ENCODE assay signal across 19 cellular contexts in genomic region chr19:55171440-55171839, GRCh38. TPM values are rescaled to one million over a fixed set of nuclear protein-coding genes. Genes with fewer than 3 reads are reported as not detected.
DNase-seq lines count a peak whose midpoint lies in the region; ATAC-seq and TF ChIP-seq lines count a peak whose summit lies in the region.
"Had no signal": no experiment of that assay in that cellular context is flagged by ENCODE, and none has a peak within 500 bp of the region (broad histone marks: within the 10 kb centered on the region; RNA-seq: fewer than 3 reads in every experiment).

No MANE protein-coding gene starts in this region.

- CTCF ChIA-PET in Caco-2 (lab: Charles Lee) = interaction anchor here (1.3 kb wide), 1 partner anchor 11 kb away, joined by 3 read pairs; no protein-coding TSS in a partner anchor

- no peak for DNase-seq in Caco-2
- no peak for DNase-seq in GM23338 (ENCODE audit: low spot score)
- no peak for DNase-seq in central memory CD8-positive, alpha-beta T cell (ENCODE audit: low spot score in 2 of 2)
- DNase-seq in H7 = no peak
- DNase-seq in activated CD4-positive, alpha-beta T cell treated with anti-CD3 and anti-CD28 coated beads for 48 hours = no peak
- DNase-seq: CD4-positive, CD25-positive, alpha-beta regulatory T cell; DMS153; IMR-90; NCI-H1694; NCI-H2081 treated with DMSO at 0.1 percent for 48 hours; NCI-H446; NCI-H526; OCI-M1; Right ventricle myocardium superior had no signal

- intact Hi-C loops in Caco-2 (cut with micrococcal nuclease; ENCODE audit: unreplicated experiment) = loop anchor here (5.0 kb wide), 1 partner anchor 36 kb away; the partner anchor contains the start of gene PTPRH

- no peak overlapping the region for H3K27ac Mint-ChIP-seq in Caco-2 (ENCODE audit: unreplicated experiment)
- no peak overlapping the region for H3K27ac Mint-ChIP-seq in GM23338
- H3K27ac Mint-ChIP-seq in central memory CD8-positive, alpha-beta T cell (ENCODE audit: low read depth) = peak overlapping the region; percentile 42
- H3K27ac Mint-ChIP-seq in nephron = no peak overlapping the region
- H3K27ac Mint-ChIP-seq: CD4-positive, CD25-positive, alpha-beta regulatory T cell had no signal

- peak overlapping the region; percentile 2 for H3K4me3 Mint-ChIP-seq in Caco-2 (ENCODE audit: unreplicated experiment)
- peak overlapping the region; percentile 10; the same call in 1 of the 3 replicates for H3K4me3 Mint-ChIP-seq in GM23338
- peak overlapping the region; percentile 9 for H3K4me3 Mint-ChIP-seq in central memory CD8-positive, alpha-beta T cell
- peak overlapping the region; percentile 11 to 80 (median 48) for H3K4me3 Mint-ChIP-seq in nephron

- peaks cover 15% of the 10 kb centered on the region; the same call in 1 of the 2 replicates for H3F3A ChIP-seq in GM23338 (replicated peaks; ENCODE audit: low read depth)

- H3K4me1 ChIP-seq in Caco-2 = no peaks in the 10 kb centered on the region
- H3K4me1 ChIP-seq in GM23338 (ENCODE audit: insufficient read depth) = peaks cover 9% of the 10 kb centered on the region; the same call in 1 of the 2 replicates

- no peak overlapping the region for H2AFZ ChIP-seq in GM23338

- POLR2A ChIA-PET in Caco-2 (lab: Charles Lee) = no interaction called here

- no peak overlapping the region for H3K4me2 ChIP-seq in GM23338

- ATAC-seq in GM23338 (no peak), HG03342 (IDR thresholded peaks at IDR 0.05; ENCODE audit: unreplicated experiment) (no peak)
- no peak for ATAC-seq in central memory CD8-positive, alpha-beta T cell (replicated peaks; ENCODE audit: extremely low read depth, poor library complexity, severe bottlenecking)

- no peaks in the 10 kb centered on the region for H3K27me3 ChIP-seq in Caco-2 (replicated peaks; ENCODE audit: control insufficient read depth, insufficient read depth, low read length)
- H3K27me3 ChIP-seq in GM23338 (ENCODE audit: insufficient read depth) = peaks cover 64% of the 10 kb centered on the region
- peaks cover 61% of the 10 kb centered on the region for H3K27me3 ChIP-seq in H7 (ENCODE audit: control insufficient read depth, insufficient read depth, low read length)

- no peaks in the 10 kb centered on the region for H3K9me3 Mint-ChIP-seq in Caco-2 (ENCODE audit: unreplicated experiment)
- H3K9me3 Mint-ChIP-seq in GM23338 = peaks cover 6% of the 10 kb centered on the region; the same call in 2 of the 3 replicates
- no peaks in the 10 kb centered on the region for H3K9me3 Mint-ChIP-seq in central memory CD8-positive, alpha-beta T cell
- H3K9me3 Mint-ChIP-seq in nephron = peaks cover 3% of the 10 kb centered on the region

- no peak overlapping the region for H3K4me3 ChIP-seq in Caco-2 (ENCODE audit: low read depth, low read length)
- H3K4me3 ChIP-seq in GM23338 = no peak overlapping the region
- no peak overlapping the region for H3K4me3 ChIP-seq in H7 (ENCODE audit: insufficient read depth, low read depth, low read length)
- H3K4me3 ChIP-seq: HAP-1 had no signal

- TF ChIP-seq CTCF in Caco-2 (IDR thresholded peaks at IDR 0.05; ENCODE audit: insufficient read depth in 1 of 2, low read depth in 1 of 2, low read length in 1 of 2, severe bottlenecking in 1 of 2, unreplicated experiment in 1 of 2) = no peak
- TF ChIP-seq CTCF in GM23338 (conservative IDR thresholded peaks at IDR 0.05; ENCODE audit: low read depth in 2 of 2) = no peak
- TF ChIP-seq CTCF in nephron (IDR thresholded peaks at IDR 0.05; ENCODE audit: unreplicated experiment in 3 of 3) = no peak

- H3K36me3 ChIP-seq in Caco-2 (ENCODE audit: control insufficient read depth, insufficient read depth, low read length) (no peaks in the 10 kb centered on the region), GM23338 (ENCODE audit: insufficient read depth) (no peaks in the 10 kb centered on the region), H7 (replicated peaks; ENCODE audit: control insufficient read depth, insufficient read depth, low read length) (no peaks in the 10 kb centered on the region)
- H3K36me3 ChIP-seq: HAP-1 had no signal

- H4K20me1 ChIP-seq in GM23338 (replicated peaks; ENCODE audit: insufficient read depth) = no peaks in the 10 kb centered on the region

- no peaks in the 10 kb centered on the region for H3K9me3 ChIP-seq in Caco-2
- H3K9me3 ChIP-seq: HAP-1 had no signal

- H3K4me1 Mint-ChIP-seq in Caco-2 (ENCODE audit: low read depth, unreplicated experiment) (peaks cover 8% of the 10 kb centered on the region), GM23338 (peaks cover 21% of the 10 kb centered on the region; the same call in 2 of the 3 replicates), nephron (peaks cover 7% of the 10 kb centered on the region)
- H3K4me1 Mint-ChIP-seq in central memory CD8-positive, alpha-beta T cell = peaks cover 30% of the 10 kb centered on the region

- no peak overlapping the region for H3K27ac ChIP-seq in GM23338 (ENCODE audit: low read depth)

- 0 out of 2 replicates have a peak, but pooled peaks cover 3% of the 10 kb centered on the region for H3K9me2 ChIP-seq in GM23338 (ENCODE audit: insufficient read depth)

- H3K79me2 ChIP-seq in GM23338 (replicated peaks; ENCODE audit: insufficient read depth) = no peaks in the 10 kb centered on the region

- BruUV-seq in Caco-2 (replicated peaks; lab: Mats Ljungman, UMichigan) = no TSS peak

- peaks cover 29% of the 10 kb centered on the region for H3K27me3 Mint-ChIP-seq in Caco-2 (ENCODE audit: insufficient read depth, unreplicated experiment)
- H3K27me3 Mint-ChIP-seq in GM23338 (ENCODE audit: insufficient read depth, low read depth, poor library complexity) = peaks cover 33% of the 10 kb centered on the region
- H3K27me3 Mint-ChIP-seq in central memory CD8-positive, alpha-beta T cell = peaks cover 95% of the 10 kb centered on the region
- peaks cover 93% of the 10 kb centered on the region for H3K27me3 Mint-ChIP-seq in nephron (ENCODE audit: low read depth)

- H3K36me3 Mint-ChIP-seq in Caco-2 (ENCODE audit: insufficient read depth, unreplicated experiment) (peaks cover 8% of the 10 kb centered on the region), GM23338 (ENCODE audit: low read depth) (no peaks in the 10 kb centered on the region; the same call in 2 of the 3 replicates), nephron (ENCODE audit: low read depth) (no peaks in the 10 kb centered on the region)
- H3K36me3 Mint-ChIP-seq in central memory CD8-positive, alpha-beta T cell (ENCODE audit: insufficient read depth) = peaks cover 6% of the 10 kb centered on the region

TF ChIP-seq in GM23338, 12 proteins besides CTCF, POLR2A, EP300 and RAD21:
- no peak for TF ChIP-seq JUNB (IDR thresholded peaks at IDR 0.05; ENCODE audit: unreplicated experiment)

RNA-seq across cellular contexts. Expression of gene DNAAF3, which starts 5.0 kb away (rescaled TPM):
- 0.45 and 0.91 TPM in 2 replicates for total RNA-seq in Caco-2 (2022)
- 5.6 and 8.5 TPM in 2 replicates for total RNA-seq in GM23338 (2014; rRNA removed; shearing (Covaris generic))
- 8.8 and 9.0 TPM in 2 replicates for polyA plus RNA-seq in GM23338 (2016; fragmentation: Nextera tagmentation; extraction: Ambion mirVana)
- total RNA-seq in H7 (2014; rRNA removed; shearing (Covaris generic)) = 0.15 and 2.2 TPM in 2 replicates
- total RNA-seq: CD4-positive, CD25-positive, alpha-beta regulatory T cell; IMR-90 had no signal
- polyA plus RNA-seq: CD4-positive, CD25-positive, alpha-beta regulatory T cell had no signal

RNA-seq across cellular contexts. Expression of gene SYT5, which starts 8.6 kb away (rescaled TPM):
- not detected in 2 replicates for total RNA-seq in Caco-2 (2022)
- 0.54 and 2.1 TPM in 2 replicates for total RNA-seq in GM23338 (2014; rRNA removed; shearing (Covaris generic))
- polyA plus RNA-seq in GM23338 (2016; fragmentation: Nextera tagmentation; extraction: Ambion mirVana) = 4.0 and 4.7 TPM in 2 replicates
- 0.26 and 0.31 TPM in 2 replicates for total RNA-seq in H7 (2014; rRNA removed; shearing (Covaris generic))
- total RNA-seq: M059J, Right ventricle myocardium superior had no signal

RNA-seq across cellular contexts. Expression of gene TNNI3, which starts 13.9 kb away (rescaled TPM):
- total RNA-seq in Caco-2 (2022) = 2.9 and 4.2 TPM in 2 replicates
- total RNA-seq in GM23338 (2014; rRNA removed; shearing (Covaris generic)) = 21.5 and 27.9 TPM in 2 replicates
- polyA plus RNA-seq in GM23338 (2016; fragmentation: Nextera tagmentation; extraction: Ambion mirVana) = 150 and 153 TPM in 2 replicates
- 6.5 and 11.6 TPM in 2 replicates for total RNA-seq in H7 (2014; rRNA removed; shearing (Covaris generic))
- total RNA-seq: CD4-positive, CD25-positive, alpha-beta regulatory T cell; IMR-90; M059J had no signal
- polyA plus RNA-seq: BJ; CD4-positive, CD25-positive, alpha-beta regulatory T cell; IMR-90 had no signal

RNA-seq across cellular contexts. Expression of gene TNNT1, which starts 22.4 kb away (rescaled TPM):
- 11.8 and 18.0 TPM in 2 replicates for total RNA-seq in Caco-2 (2022)
- 51.4 and 59.3 TPM in 2 replicates for total RNA-seq in GM23338 (2014; rRNA removed; shearing (Covaris generic))
- 139 and 150 TPM in 2 replicates for polyA plus RNA-seq in GM23338 (2016; fragmentation: Nextera tagmentation; extraction: Ambion mirVana)
- 33.8 and 44.8 TPM in 2 replicates for total RNA-seq in H7 (2014; rRNA removed; shearing (Covaris generic))
- total RNA-seq: CD4-positive, CD25-positive, alpha-beta regulatory T cell had no signal
- polyA plus RNA-seq: CD4-positive, CD25-positive, alpha-beta regulatory T cell had no signal

RNA-seq across cellular contexts. Expression of gene PTPRH, which starts 37.9 kb away (rescaled TPM):
- total RNA-seq in Caco-2 (2022) = 2.3 and 2.7 TPM in 2 replicates
- 0.12 and 2.1 TPM in 2 replicates for total RNA-seq in GM23338 (2014; rRNA removed; shearing (Covaris generic))
- polyA plus RNA-seq in GM23338 (2016; fragmentation: Nextera tagmentation; extraction: Ambion mirVana) = 0.12 and 0.16 TPM in 2 replicates
- total RNA-seq in H7 (2014; rRNA removed; shearing (Covaris generic)) = 0.41 and 2.3 TPM in 2 replicates
- total RNA-seq: CD4-positive, CD25-positive, alpha-beta regulatory T cell had no signal
- polyA plus RNA-seq: CD4-positive, CD25-positive, alpha-beta regulatory T cell had no signal
